ENCODE assay signal across 10 cellular contexts in the genomic region with DNA sequence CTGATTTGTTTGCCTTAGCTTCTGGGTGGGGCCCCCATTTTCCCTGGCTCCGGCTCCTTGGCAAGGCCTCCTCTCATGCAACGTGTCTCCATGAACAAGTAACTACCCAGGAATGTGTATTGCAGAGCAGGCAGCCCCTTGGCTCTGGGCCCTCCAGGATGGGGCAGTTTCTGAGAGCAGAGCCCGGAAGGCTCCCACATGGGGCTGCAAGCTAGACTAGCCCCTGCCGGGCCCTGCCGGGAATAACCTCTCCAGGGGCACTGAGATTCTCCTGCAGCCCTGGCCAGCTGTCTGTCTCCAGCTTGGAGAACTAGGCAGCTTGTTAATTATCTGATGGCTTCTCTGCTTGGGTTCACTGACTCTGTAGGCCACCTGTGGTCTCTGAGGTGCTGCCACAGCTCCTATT.
DNase-seq lines count a peak whose midpoint lies in the region; ATAC-seq and TF ChIP-seq lines count a peak whose summit lies in the region.
"Had no signal": no experiment of that assay in that cellular context is flagged by ENCODE, and none has a peak within 500 bp of the region (broad histone marks: within the 10 kb centered on the region; RNA-seq: fewer than 3 reads in every experiment).

No MANE protein-coding gene starts in this region.

- 7% methylated on average over 3 of the region's 5 CpGs for WGBS in SK-N-SH (ENCODE audit: low lambda C conversion rate)
- no CpG with 5 or more reads among the region's 5 CpGs for WGBS in trophoblast cell (ENCODE audit: extremely low coverage, insufficient coverage, insufficient read length)

- H3K14ac ChIP-seq in trophoblast cell (ENCODE audit: low read length): peak overlapping the region; percentile 2

- H3K23ac ChIP-seq in trophoblast cell (ENCODE audit: low read length): no peak overlapping the region

- peak overlapping the region; percentile 3 for H4K91ac ChIP-seq in trophoblast cell (ENCODE audit: low read depth, low read length)

- intact Hi-C loops in Right ventricle myocardium superior (cut with DNase I): no loop called here

- CTCF ChIA-PET in SK-N-SH (lab: Yijun Ruan, JAX): interaction anchor here (0.6 to 1.3 kb wide), 2 partner anchors 54 to 57 kb away, joined by 3 to 6 read pairs; no protein-coding TSS in a partner anchor

- POLR2A ChIA-PET in SK-N-SH (lab: Yijun Ruan, JAX): no interaction called here

- TF ChIP-seq EP300 in SK-N-SH (IDR thresholded peaks at IDR 0.05; ENCODE audit: borderline replicate concordance in 1 of 2, low read depth in 1 of 2, low read length in 1 of 2): peak in 1 of 2 experiments; percentile 97; a peak in 2 of 4 replicates

- H3K36me3 ChIP-seq in SK-N-SH (replicated peaks in 1 of 2; ENCODE audit: control insufficient read depth in 1 of 2, insufficient read depth in 2 of 2, low read length in 1 of 2) (no peaks in the 10 kb centered on the region), trophoblast cell (ENCODE audit: control insufficient read depth in 1 of 2, insufficient read depth in 2 of 2, low read length in 2 of 2) (no peaks in the 10 kb centered on the region)

- peaks cover 4% of the 10 kb centered on the region for H3K79me1 ChIP-seq in trophoblast cell (ENCODE audit: low read length)

- H3K4me3 ChIP-seq in SK-N-SH (ENCODE audit: low read depth in 2 of 2, low read length in 1 of 2) (0 out of 4 replicates have a peak overlapping the region, but pooled peaks of 1 of the 2 experiments have one; percentile 15), trophoblast cell (ENCODE audit: low read depth, low read length) (no peak overlapping the region)

- H2BK5ac ChIP-seq in trophoblast cell (ENCODE audit: low read depth, low read length, poor library complexity): no peak overlapping the region

- TF ChIP-seq RAD21 in SK-N-SH (IDR thresholded peaks at IDR 0.05; ENCODE audit: low read length): peak; percentile 28; the same call in 1 of the 2 replicates

- H4K12ac ChIP-seq in trophoblast cell (ENCODE audit: low read depth, low read length): no peak overlapping the region

- H2AFZ ChIP-seq in SK-N-SH (ENCODE audit: low read depth) (peak overlapping the region; percentile 47), trophoblast cell (ENCODE audit: insufficient read depth, low read length, poor library complexity) (no peak overlapping the region)

- H3K9me3 ChIP-seq in SK-N-SH: no peaks in the 10 kb centered on the region
- H3K9me3 ChIP-seq in trophoblast cell (ENCODE audit: insufficient read depth, low read depth, low read length): no peaks in the 10 kb centered on the region

- no peak overlapping the region for H2BK12ac ChIP-seq in trophoblast cell (ENCODE audit: low read length)

- peak overlapping the region; percentile 64 for H3K9ac ChIP-seq in SK-N-SH
- H3K9ac ChIP-seq in trophoblast cell (ENCODE audit: low read length): no peak overlapping the region

- no peak overlapping the region for H3K4ac ChIP-seq in trophoblast cell (ENCODE audit: low read depth, low read length)

- H3K18ac ChIP-seq in trophoblast cell (ENCODE audit: low read length): no peak overlapping the region

- H2BK120ac ChIP-seq in trophoblast cell (ENCODE audit: insufficient read depth, low read length, poor library complexity): no peak overlapping the region

- peaks cover 19 to 74% of the 10 kb centered on the region in 2 experiments for H3K4me1 ChIP-seq in SK-N-SH (ENCODE audit: control insufficient read depth in 1 of 2, insufficient read depth in 2 of 2, low read depth in 1 of 2, low read length in 1 of 2)
- peaks cover 8 to 17% of the 10 kb centered on the region in 2 experiments for H3K4me1 ChIP-seq in trophoblast cell (ENCODE audit: control insufficient read depth in 1 of 2, insufficient read depth in 2 of 2, low read length in 2 of 2)

- H3K4me2 ChIP-seq in SK-N-SH (peak overlapping the region; percentile 48), trophoblast cell (ENCODE audit: low read length) (no peak overlapping the region)

- H3K27me3 ChIP-seq in SK-N-SH (ENCODE audit: insufficient read depth) (no peaks in the 10 kb centered on the region), trophoblast cell (ENCODE audit: insufficient read depth, low read length) (no peaks in the 10 kb centered on the region)

- no peak overlapping the region for H4K8ac ChIP-seq in trophoblast cell (ENCODE audit: low read depth, low read length)

- peak; percentile 98 for DNase-seq in EH (ENCODE audit: low read depth)
- DNase-seq in SK-N-SH: no peak
- DNase-seq in Right ventricle myocardium superior: peak; percentile 79
- no peak for DNase-seq in trophoblast cell
- no peak for DNase-seq in HPDE6-E6E7 (ENCODE audit: extremely low spot score)
- no peak for DNase-seq in NCI-H2107 (lab: John Stamatoyannopoulos, UW)
- DNase-seq in HT-29 (ENCODE audit: low spot score): no peak
- DNase-seq: activated CD8-positive, alpha-beta memory T cell treated with anti-CD3 and anti-CD28 coated beads for 24 hours; DND-41 had no signal

- no peaks in the 10 kb centered on the region for H3K9me2 ChIP-seq in SK-N-SH

- H2AK5ac ChIP-seq in trophoblast cell (ENCODE audit: low read length): no peak overlapping the region

- H3F3A ChIP-seq in SK-N-SH (replicated peaks; ENCODE audit: insufficient read depth): peaks cover 50% of the 10 kb centered on the region

- TF ChIP-seq CTCF in SK-N-SH (IDR thresholded peaks at IDR 0.05): peak; percentile 60

- peak overlapping the region; percentile 71 to 96 for H3K27ac ChIP-seq in SK-N-SH (ENCODE audit: low read depth in 2 of 2, low read length in 1 of 2)
- H3K27ac ChIP-seq in trophoblast cell (ENCODE audit: low read depth, low read length): no peak overlapping the region

- ATAC-seq in Right ventricle myocardium superior (ENCODE audit: poor library complexity): peak; percentile 53
- ATAC-seq in GM18873 (IDR thresholded peaks at IDR 0.05; ENCODE audit: low FRiP score, unreplicated experiment): no peak

- no peaks in the 10 kb centered on the region for H4K20me1 ChIP-seq in SK-N-SH (ENCODE audit: insufficient read depth)

- H3K79me2 ChIP-seq in SK-N-SH (ENCODE audit: insufficient read depth) (no peaks in the 10 kb centered on the region), trophoblast cell (ENCODE audit: control insufficient read depth, insufficient read depth, low read length, poor library complexity) (no peaks in the 10 kb centered on the region)

TF ChIP-seq in SK-N-SH, 30 proteins besides CTCF, POLR2A, EP300 and RAD21 (continues in another document):
- TF ChIP-seq TEAD4 (IDR thresholded peaks at IDR 0.05; ENCODE audit: borderline replicate concordance, insufficient read depth) (peak; percentile 91), FOXM1 (IDR thresholded peaks at IDR 0.05; ENCODE audit: low read depth) (peak; percentile 92), JUND (IDR thresholded peaks at IDR 0.05) (peak; percentile 83), RXRA (IDR thresholded peaks at IDR 0.05; ENCODE audit: borderline replicate concordance, low read depth) (peak; percentile 90), NRF1 (IDR thresholded peaks at IDR 0.05; ENCODE audit: low read depth, low read length) (no peak), ELF1 (IDR thresholded peaks at IDR 0.05) (peak; percentile 65; the same call in 1 of the 2 replicates), SIN3A (IDR thresholded peaks at IDR 0.05; ENCODE audit: borderline replicate concordance, low read depth, low read length) (no peak; the same call in 1 of the 2 replicates), NFIC (IDR thresholded peaks at IDR 0.05; ENCODE audit: borderline replicate concordance) (peak; percentile 100), MXI1 (IDR thresholded peaks at IDR 0.05; ENCODE audit: low read depth, low read length) (no peak), GABPA (IDR thresholded peaks at IDR 0.05; ENCODE audit: low read depth) (no peak), RFX5 (IDR thresholded peaks at IDR 0.05; ENCODE audit: low read length) (no peak), TAF1 (IDR thresholded peaks at IDR 0.05; ENCODE audit: borderline replicate concordance, low read depth, low read length) (peak; percentile 70), YY1 (IDR thresholded peaks at IDR 0.05; ENCODE audit: low read depth) (peak; percentile 83; the same call in 1 of the 2 replicates)
- TF ChIP-seq, protein P1, sequence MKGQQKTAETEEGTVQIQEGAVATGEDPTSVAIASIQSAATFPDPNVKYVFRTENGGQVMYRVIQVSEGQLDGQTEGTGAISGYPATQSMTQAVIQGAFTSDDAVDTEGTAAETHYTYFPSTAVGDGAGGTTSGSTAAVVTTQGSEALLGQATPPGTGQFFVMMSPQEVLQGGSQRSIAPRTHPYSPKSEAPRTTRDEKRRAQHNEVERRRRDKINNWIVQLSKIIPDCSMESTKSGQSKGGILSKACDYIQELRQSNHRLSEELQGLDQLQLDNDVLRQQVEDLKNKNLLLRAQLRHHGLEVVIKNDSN (IDR thresholded peaks at IDR 0.05; ENCODE audit: borderline replicate concordance, low read depth): 0 out of 2 replicates have a peak, but pooled peaks have one; percentile 35
- TF ChIP-seq, protein P2, sequence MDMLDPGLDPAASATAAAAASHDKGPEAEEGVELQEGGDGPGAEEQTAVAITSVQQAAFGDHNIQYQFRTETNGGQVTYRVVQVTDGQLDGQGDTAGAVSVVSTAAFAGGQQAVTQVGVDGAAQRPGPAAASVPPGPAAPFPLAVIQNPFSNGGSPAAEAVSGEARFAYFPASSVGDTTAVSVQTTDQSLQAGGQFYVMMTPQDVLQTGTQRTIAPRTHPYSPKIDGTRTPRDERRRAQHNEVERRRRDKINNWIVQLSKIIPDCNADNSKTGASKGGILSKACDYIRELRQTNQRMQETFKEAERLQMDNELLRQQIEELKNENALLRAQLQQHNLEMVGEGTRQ (IDR thresholded peaks at IDR 0.05; ENCODE audit: borderline replicate concordance, low read depth, low read length): no peak
- TF ChIP-seq, protein P3, sequence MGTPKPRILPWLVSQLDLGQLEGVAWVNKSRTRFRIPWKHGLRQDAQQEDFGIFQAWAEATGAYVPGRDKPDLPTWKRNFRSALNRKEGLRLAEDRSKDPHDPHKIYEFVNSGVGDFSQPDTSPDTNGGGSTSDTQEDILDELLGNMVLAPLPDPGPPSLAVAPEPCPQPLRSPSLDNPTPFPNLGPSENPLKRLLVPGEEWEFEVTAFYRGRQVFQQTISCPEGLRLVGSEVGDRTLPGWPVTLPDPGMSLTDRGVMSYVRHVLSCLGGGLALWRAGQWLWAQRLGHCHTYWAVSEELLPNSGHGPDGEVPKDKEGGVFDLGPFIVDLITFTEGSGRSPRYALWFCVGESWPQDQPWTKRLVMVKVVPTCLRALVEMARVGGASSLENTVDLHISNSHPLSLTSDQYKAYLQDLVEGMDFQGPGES (IDR thresholded peaks at IDR 0.05; ENCODE audit: low read depth, low read length): no peak

Comparison
In these comparisons a context has a peak if more than half of its experiments do, and no peak if none do; other contexts are left out.
1. DNase-seq: peak in EH (single experiment) and Right ventricle myocardium superior (single experiment); none in SK-N-SH (single experiment), trophoblast cell (0 of 2), HPDE6-E6E7 (single experiment), NCI-H2107 (single experiment) and HT-29 (single experiment).